In the genomic region with DNA sequence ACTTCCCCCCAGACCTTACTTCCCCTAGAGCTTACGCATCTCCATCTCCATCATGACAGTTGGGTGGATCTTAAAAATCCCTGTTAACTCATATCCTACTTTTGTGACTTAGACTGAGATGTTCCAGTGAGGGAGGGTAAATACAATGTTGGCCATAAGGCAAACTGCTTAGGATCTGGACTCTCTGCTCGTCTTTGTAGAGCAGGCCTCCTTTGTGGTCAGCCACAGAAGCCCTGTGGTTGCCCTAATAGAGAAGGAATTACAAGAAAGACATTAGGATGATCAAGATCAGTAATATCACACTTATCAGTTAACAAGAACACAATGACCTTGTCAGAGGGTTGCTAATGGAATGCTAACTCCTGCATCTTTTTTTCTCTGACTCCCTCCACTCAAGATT, we compare ENCODE assay signal across 22 cellular contexts. TPM values are rescaled to one million over a fixed set of nuclear protein-coding genes. Genes with fewer than 3 reads are reported as not detected.
"Had no signal": no experiment of that assay in that cellular context is flagged by ENCODE, and none has a peak within 500 bp of the region (broad histone marks: within the 10 kb centered on the region; RNA-seq: fewer than 3 reads in every experiment).

No MANE protein-coding gene starts in this region.

- H3K27ac ChIP-seq: esophagus squamous epithelium, gastroesophageal sphincter, parathyroid adenoma, prostate gland, spleen, testis, tibial nerve had no signal

- H3K4me3 Mint-ChIP-seq: dendritic cell treated with granulocyte-macrophage colony-stimulating factor and Interleukin-4, amounts not matched to agents 40 ng/mL and 50 ng/mL, for 4 days; effector memory CD8-positive, alpha-beta T cell; naive thymus-derived CD8-positive, alpha-beta T cell; stimulated activated memory B cell treated with anti-CD40 and anti-IgM and Interleukin-4, amounts not matched to agents 10 μg/mL and 1 μg/mL and 100 μg/mL, for 72 hours; stimulated activated naive CD8-positive, alpha-beta T cell treated with anti-CD3 and anti-CD28 coated beads, Interleukin-15, Interleukin-2, amounts not matched to agents 100 ng/mL and 50 ng/mL, for 24 hours had no signal

- H3K27me3 ChIP-seq: esophagus squamous epithelium, testis, tibial nerve had no signal

- H2AFZ ChIP-seq: parathyroid adenoma had no signal

- DNase-seq: cerebellar nuclear complex; effector memory CD8-positive, alpha-beta T cell; esophagus squamous epithelium; foreskin fibroblast; kidney glomerular epithelial cell; mammary epithelial cell; mucosa of descending colon; naive thymus-derived CD8-positive, alpha-beta T cell; spleen; stimulated activated CD4-positive, alpha-beta T cell treated with anti-CD3 and anti-CD28 coated beads, Interleukin-15, amount 100 ng/mL, for 24 hours; stimulated activated CD4-positive, alpha-beta T cell treated with anti-CD3 and anti-CD28 coated beads, Interleukin-1b, Interleukin-23, amount 100 ng/mL, for 48 hours; stimulated activated CD4-positive, alpha-beta T cell treated with anti-CD3 and anti-CD28 coated beads, Interleukin-4, amount 100 ng/mL, for 24 hours; testis had no signal

- H3K4me1 ChIP-seq: parathyroid adenoma, prostate gland, spleen had no signal

- H3K4me1 Mint-ChIP-seq: naive thymus-derived CD8-positive, alpha-beta T cell; stimulated activated memory B cell treated with anti-CD40 and anti-IgM and Interleukin-4, amounts not matched to agents 10 μg/mL and 1 μg/mL and 100 μg/mL, for 72 hours had no signal

- H3K36me3 Mint-ChIP-seq: naive thymus-derived CD8-positive, alpha-beta T cell; stimulated activated memory B cell treated with anti-CD40 and anti-IgM and Interleukin-4, amounts not matched to agents 10 μg/mL and 1 μg/mL and 100 μg/mL, for 72 hours had no signal

- H3K9me3 ChIP-seq: mucosa of descending colon, prostate gland, testis had no signal

- H3K9ac ChIP-seq: parathyroid adenoma had no signal

- H3K27ac Mint-ChIP-seq: dendritic cell treated with granulocyte-macrophage colony-stimulating factor and Interleukin-4, amounts not matched to agents 40 ng/mL and 50 ng/mL, for 4 days; effector memory CD8-positive, alpha-beta T cell; naive thymus-derived CD8-positive, alpha-beta T cell; stimulated activated memory B cell treated with anti-CD40 and anti-IgM and Interleukin-4, amounts not matched to agents 10 μg/mL and 1 μg/mL and 100 μg/mL, for 72 hours; stimulated activated naive CD8-positive, alpha-beta T cell treated with anti-CD3 and anti-CD28 coated beads, Interleukin-15, Interleukin-2, amounts not matched to agents 100 ng/mL and 50 ng/mL, for 24 hours had no signal

- H3K27me3 Mint-ChIP-seq: dendritic cell treated with granulocyte-macrophage colony-stimulating factor and Interleukin-4, amounts not matched to agents 40 ng/mL and 50 ng/mL, for 4 days had no signal

- H3K79me2 ChIP-seq: parathyroid adenoma had no signal

- H3K36me3 ChIP-seq: esophagus squamous epithelium, gastroesophageal sphincter, prostate gland, spleen, tibial nerve had no signal

- H3K4me3 ChIP-seq: esophagus squamous epithelium, gastroesophageal sphincter, mucosa of descending colon, prostate gland, spleen, testis, tibial nerve had no signal

RNA-seq across cellular contexts. Expression of a gene that starts 52.0 kb away (rescaled TPM):
- total RNA-seq: epithelial cell of proximal tubule; mammary epithelial cell; naive thymus-derived CD8-positive, alpha-beta T cell; renal cortical epithelial cell had no signal
- polyA plus RNA-seq: mammary epithelial cell had no signal
